Comparison of ENCODE assay signal across 1 cellular context in the genomic region with DNA sequence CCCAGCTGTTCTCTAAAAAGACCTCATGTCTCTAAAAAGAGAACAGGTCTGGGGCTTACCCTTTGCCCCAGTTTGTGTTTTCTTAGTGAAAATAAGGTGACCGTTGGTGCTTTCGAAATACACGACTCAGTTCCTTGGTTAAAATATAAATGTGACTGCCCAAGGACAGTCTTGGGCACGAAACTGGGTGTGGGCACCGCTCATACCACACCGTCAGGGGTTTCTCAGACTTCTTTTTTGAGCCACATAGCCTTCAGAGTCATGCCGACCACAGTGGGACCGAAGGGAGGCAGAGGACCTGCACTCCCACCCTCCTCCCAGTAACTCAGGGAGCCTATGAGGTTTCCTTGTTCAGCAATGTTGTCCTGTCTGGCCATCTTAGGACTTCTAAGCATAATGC.
TF ChIP-seq lines count a peak whose summit lies in the region.

No MANE protein-coding gene starts in this region.

TF ChIP-seq in SK-N-SH, 30 proteins besides CTCF, POLR2A, EP300 and RAD21 (continued from another document):
- TF ChIP-seq, protein P1, sequence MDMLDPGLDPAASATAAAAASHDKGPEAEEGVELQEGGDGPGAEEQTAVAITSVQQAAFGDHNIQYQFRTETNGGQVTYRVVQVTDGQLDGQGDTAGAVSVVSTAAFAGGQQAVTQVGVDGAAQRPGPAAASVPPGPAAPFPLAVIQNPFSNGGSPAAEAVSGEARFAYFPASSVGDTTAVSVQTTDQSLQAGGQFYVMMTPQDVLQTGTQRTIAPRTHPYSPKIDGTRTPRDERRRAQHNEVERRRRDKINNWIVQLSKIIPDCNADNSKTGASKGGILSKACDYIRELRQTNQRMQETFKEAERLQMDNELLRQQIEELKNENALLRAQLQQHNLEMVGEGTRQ (IDR thresholded peaks at IDR 0.05; ENCODE audit: borderline replicate concordance, low read depth, low read length): no peak
- TF ChIP-seq SMC3 (IDR thresholded peaks at IDR 0.05; ENCODE audit: low read depth, low read length) (no peak), TCF12 (IDR thresholded peaks at IDR 0.05) (no peak), EZH2phosphoT487 (IDR thresholded peaks at IDR 0.05; ENCODE audit: borderline replicate concordance, low read depth) (no peak), SIN3A (IDR thresholded peaks at IDR 0.05; ENCODE audit: borderline replicate concordance, low read depth, low read length) (no peak), NRF1 (IDR thresholded peaks at IDR 0.05; ENCODE audit: low read depth, low read length) (no peak), TEAD4 (IDR thresholded peaks at IDR 0.05; ENCODE audit: borderline replicate concordance, insufficient read depth) (no peak), RCOR1 (IDR thresholded peaks at IDR 0.05; ENCODE audit: low read length) (no peak), YY1 (IDR thresholded peaks at IDR 0.05; ENCODE audit: low read depth) (no peak), ELF1 (IDR thresholded peaks at IDR 0.05) (no peak), MXI1 (IDR thresholded peaks at IDR 0.05; ENCODE audit: low read depth, low read length) (no peak), GABPA (IDR thresholded peaks at IDR 0.05; ENCODE audit: low read depth) (no peak), MEF2A (IDR thresholded peaks at IDR 0.05; ENCODE audit: borderline replicate concordance, low read depth) (no peak), JUND (IDR thresholded peaks at IDR 0.05) (no peak), NFIC (IDR thresholded peaks at IDR 0.05; ENCODE audit: borderline replicate concordance) (no peak)
- TF ChIP-seq, protein P2, sequence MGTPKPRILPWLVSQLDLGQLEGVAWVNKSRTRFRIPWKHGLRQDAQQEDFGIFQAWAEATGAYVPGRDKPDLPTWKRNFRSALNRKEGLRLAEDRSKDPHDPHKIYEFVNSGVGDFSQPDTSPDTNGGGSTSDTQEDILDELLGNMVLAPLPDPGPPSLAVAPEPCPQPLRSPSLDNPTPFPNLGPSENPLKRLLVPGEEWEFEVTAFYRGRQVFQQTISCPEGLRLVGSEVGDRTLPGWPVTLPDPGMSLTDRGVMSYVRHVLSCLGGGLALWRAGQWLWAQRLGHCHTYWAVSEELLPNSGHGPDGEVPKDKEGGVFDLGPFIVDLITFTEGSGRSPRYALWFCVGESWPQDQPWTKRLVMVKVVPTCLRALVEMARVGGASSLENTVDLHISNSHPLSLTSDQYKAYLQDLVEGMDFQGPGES (IDR thresholded peaks at IDR 0.05; ENCODE audit: low read depth, low read length): no peak
- TF ChIP-seq, protein P3, sequence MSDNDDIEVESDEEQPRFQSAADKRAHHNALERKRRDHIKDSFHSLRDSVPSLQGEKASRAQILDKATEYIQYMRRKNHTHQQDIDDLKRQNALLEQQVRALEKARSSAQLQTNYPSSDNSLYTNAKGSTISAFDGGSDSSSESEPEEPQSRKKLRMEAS (IDR thresholded peaks at IDR 0.05; ENCODE audit: low read depth): no peak
